Comparison of ENCODE assay signal across 23 cellular contexts in the genomic region with DNA sequence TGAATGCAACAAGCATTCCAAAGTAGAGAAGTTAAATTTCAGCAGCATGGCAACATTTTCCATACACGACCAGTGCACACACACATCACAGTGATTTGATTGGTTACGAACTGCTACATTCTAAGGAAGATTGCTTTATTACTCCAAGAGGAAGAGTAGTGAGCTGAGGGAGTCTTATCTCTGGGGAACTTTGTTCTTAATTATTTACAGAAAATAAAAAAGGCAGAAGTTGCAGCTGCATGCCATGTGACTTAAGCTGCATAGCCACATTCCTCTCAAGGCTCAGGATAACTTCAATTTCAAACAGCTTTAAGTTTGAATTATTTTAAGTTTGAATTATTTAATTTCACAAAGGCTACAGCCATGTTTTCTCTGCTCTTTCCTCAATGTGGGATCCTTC.
DNase-seq lines count a peak whose midpoint lies in the region; FAIRE-seq and TF ChIP-seq lines count a peak whose summit lies in the region.
"Had no signal": no experiment of that assay in that cellular context is flagged by ENCODE, and none has a peak within 500 bp of the region (broad histone marks: within the 10 kb centered on the region; RNA-seq: fewer than 3 reads in every experiment).

No MANE protein-coding gene starts in this region.

- peak overlapping the region; percentile 42 for H3K4me3 Mint-ChIP-seq in Caco-2 (ENCODE audit: unreplicated experiment)
- no peak overlapping the region for H3K4me3 Mint-ChIP-seq in MCF 10A (ENCODE audit: unreplicated experiment)
- H3K4me3 Mint-ChIP-seq in glutamatergic neuron (ENCODE audit: unreplicated experiment) = no peak overlapping the region
- H3K4me3 Mint-ChIP-seq: CD4-positive, alpha-beta memory T cell; H9 had no signal

- H3K27me3 Mint-ChIP-seq in Caco-2 (ENCODE audit: insufficient read depth, unreplicated experiment) = no peaks in the 10 kb centered on the region
- H3K27me3 Mint-ChIP-seq in MCF 10A (ENCODE audit: insufficient read depth, unreplicated experiment) = no peaks in the 10 kb centered on the region
- H3K27me3 Mint-ChIP-seq in glutamatergic neuron (ENCODE audit: unreplicated experiment) = no peaks in the 10 kb centered on the region

- H3K27ac Mint-ChIP-seq in Caco-2 (ENCODE audit: unreplicated experiment) = peak overlapping the region; percentile 86
- no peak overlapping the region for H3K27ac Mint-ChIP-seq in MCF 10A (ENCODE audit: low read depth, unreplicated experiment)
- no peak overlapping the region for H3K27ac Mint-ChIP-seq in glutamatergic neuron (ENCODE audit: unreplicated experiment)
- H3K27ac Mint-ChIP-seq: CD4-positive, alpha-beta memory T cell; H9 had no signal

- H3K9me3 Mint-ChIP-seq in Caco-2 (ENCODE audit: unreplicated experiment) = peaks cover 6% of the 10 kb centered on the region
- peaks cover 5% of the 10 kb centered on the region for H3K9me3 Mint-ChIP-seq in MCF 10A (ENCODE audit: unreplicated experiment)
- H3K9me3 Mint-ChIP-seq in glutamatergic neuron (ENCODE audit: unreplicated experiment) = peaks cover 3% of the 10 kb centered on the region

- H3K27ac ChIP-seq in prostate gland = no peak overlapping the region
- H3K27ac ChIP-seq: BLaER1 treated with 17β-estradiol and CSF1 and Interleukin-3, amounts not matched to agents 10 nM and 100 nM; PC-9; SJSA1 had no signal

- H3K4me1 Mint-ChIP-seq in Caco-2 (ENCODE audit: low read depth, unreplicated experiment) = peaks cover 26% of the 10 kb centered on the region
- peaks cover 13% of the 10 kb centered on the region for H3K4me1 Mint-ChIP-seq in MCF 10A (ENCODE audit: insufficient read depth, unreplicated experiment)
- peaks cover 8% of the 10 kb centered on the region for H3K4me1 Mint-ChIP-seq in glutamatergic neuron (ENCODE audit: low read depth, unreplicated experiment)
- H3K4me1 Mint-ChIP-seq: CD4-positive, alpha-beta memory T cell had no signal

- peaks cover 8% of the 10 kb centered on the region for H3K36me3 Mint-ChIP-seq in Caco-2 (ENCODE audit: insufficient read depth, unreplicated experiment)
- no peaks in the 10 kb centered on the region for H3K36me3 Mint-ChIP-seq in MCF 10A (ENCODE audit: insufficient read depth, unreplicated experiment)
- H3K36me3 Mint-ChIP-seq in glutamatergic neuron (ENCODE audit: unreplicated experiment) = no peaks in the 10 kb centered on the region
- H3K36me3 Mint-ChIP-seq: CD4-positive, alpha-beta memory T cell had no signal

- CTCF ChIA-PET in Caco-2 (lab: Charles Lee) (interaction anchor here (0.6 to 1.4 kb wide), 4 partner anchors 36 to 81 kb away, joined by 3 to 4 read pairs (median 4); no protein-coding TSS in a partner anchor), MCF 10A (lab: Yijun Ruan, JAX) (interaction anchor here (0.6 to 1.0 kb wide), 3 partner anchors 35 to 106 kb away, joined by 3 to 4 read pairs (median 3); no protein-coding TSS in a partner anchor)

- intact Hi-C loops in Caco-2 (cut with micrococcal nuclease; ENCODE audit: unreplicated experiment) = loop anchor here (1.0 to 2.0 kb wide), 6 partner anchors 19 to 105 kb away; no protein-coding TSS in a partner anchor
- intact Hi-C loops in prostate gland (cut with DNase I) = no loop called here
- intact Hi-C loops in MCF 10A (cut with micrococcal nuclease) = no loop called here

- H3K4me3 ChIP-seq in Caco-2 (ENCODE audit: low read depth, low read length) (no peak overlapping the region), LNCaP clone FGC (ENCODE audit: low read depth, low read length) (no peak overlapping the region), prostate gland (no peak overlapping the region)
- H3K4me3 ChIP-seq: BLaER1 treated with 17β-estradiol and CSF1 and Interleukin-3, amounts not matched to agents 10 nM and 100 nM; PC-9; SJSA1 had no signal

- TF ChIP-seq CTCF in Caco-2 (IDR thresholded peaks at IDR 0.05; ENCODE audit: insufficient read depth in 1 of 2, low read depth in 1 of 2, low read length in 1 of 2, severe bottlenecking in 1 of 2, unreplicated experiment in 1 of 2) (no peak), LNCaP clone FGC (IDR thresholded peaks at IDR 0.05; ENCODE audit: control insufficient read depth, extremely low read depth, insufficient read depth) (no peak), prostate gland (IDR thresholded peaks at IDR 0.05) (no peak), MCF 10A (IDR thresholded peaks at IDR 0.05; ENCODE audit: unreplicated experiment) (no peak), glutamatergic neuron (IDR thresholded peaks at IDR 0.05; ENCODE audit: partially characterized antibody, unreplicated experiment) (no peak)

- BruUV-seq in Caco-2 (replicated peaks; lab: Mats Ljungman, UMichigan) = no TSS peak
- no TSS peak for BruUV-seq in MCF 10A (replicated peaks; lab: Mats Ljungman, UMichigan)

- POLR2A ChIA-PET in Caco-2 (lab: Charles Lee) (interaction anchor here (0.6 to 1.6 kb wide), 3 partner anchors 56 to 74 kb away, joined by 3 to 6 read pairs (median 4); a partner anchor contains a TSS), MCF 10A (lab: Yijun Ruan, JAX) (interaction anchor here (1.2 kb wide), 2 partner anchors 20 to 74 kb away, joined by 5 read pairs; a partner anchor contains a TSS)

- H3K27me3 ChIP-seq in Caco-2 (replicated peaks; ENCODE audit: control insufficient read depth, insufficient read depth, low read length) (no peaks in the 10 kb centered on the region), prostate gland (replicated peaks; ENCODE audit: insufficient read depth) (no peaks in the 10 kb centered on the region)
- H3K27me3 ChIP-seq: BLaER1 treated with 17β-estradiol and CSF1 and Interleukin-3, amounts not matched to agents 10 nM and 100 nM; SJSA1 had no signal

- 33% methylated on average over 2 of the region's 2 CpGs for WGBS in prostate gland

- H3K4me1 ChIP-seq in Caco-2 = peaks cover 47% of the 10 kb centered on the region
- H3K4me1 ChIP-seq in prostate gland (replicated peaks) = no peaks in the 10 kb centered on the region

- H3K36me3 ChIP-seq in Caco-2 (ENCODE audit: control insufficient read depth, insufficient read depth, low read length) (no peaks in the 10 kb centered on the region), prostate gland (no peaks in the 10 kb centered on the region)
- H3K36me3 ChIP-seq: BLaER1 treated with 17β-estradiol and CSF1 and Interleukin-3, amounts not matched to agents 10 nM and 100 nM; SJSA1 had no signal

- H3K9me3 ChIP-seq in Caco-2 (no peaks in the 10 kb centered on the region; the same call in 1 of the 2 replicates), prostate gland (no peaks in the 10 kb centered on the region)
- H3K9me3 ChIP-seq: SJSA1 had no signal

- DNase-seq in Caco-2 = peak; percentile 42 to 59
- DNase-seq in LNCaP clone FGC (ENCODE audit: low read depth) = peak; percentile 59
- DNase-seq in prostate gland (ENCODE audit: low spot score) = peak; percentile 27
- DNase-seq in MCF 10A (ENCODE audit: unreplicated experiment) = no peak
- no peak for DNase-seq in globus pallidus (ENCODE audit: low spot score)
- no peak for DNase-seq in NCI-H1694 treated with DMSO at 0.1 percent for 48 hours (lab: John Stamatoyannopoulos, UW)
- DNase-seq in glutamatergic neuron = no peak
- DNase-seq: CD4-positive, alpha-beta memory T cell; DMS 273 treated with DMSO at 0.1 percent for 48 hours; DMS79; H9; Karpas-422; NCI-H1105 treated with DMSO at 0.1 percent for 48 hours; NCI-H146; NCI-H2029; NCI-H446 treated with DMSO at 0.1 percent for 48 hours; NCI-H526; PC-9; Right ventricle myocardium superior had no signal

- TF ChIP-seq POLR2A in prostate gland (IDR thresholded peaks at IDR 0.05) = no peak

- peak; percentile 92 for FAIRE-seq in endometrium (lab: Jason Lieb, UNC)
- FAIRE-seq: A204.1 had no signal

Comparison
In these comparisons a context has a peak if more than half of its experiments do, and no peak if none do; other contexts are left out.
1. DNase-seq: peak in Caco-2 (2 of 2), LNCaP clone FGC (single experiment) and prostate gland (single experiment); none in MCF 10A (single experiment), globus pallidus (single experiment), NCI-H1694 treated with DMSO at 0.1 percent for 48 hours (single experiment) and glutamatergic neuron (single experiment).